ENCODE assay signal across 8 cellular contexts in genomic region chr3:48990636-48991421, GRCh38. TPM values are rescaled to one million over a fixed set of nuclear protein-coding genes. Genes with fewer than 3 reads are reported as not detected.
DNase-seq lines count a peak whose midpoint lies in the region; ATAC-seq and TF ChIP-seq lines count a peak whose summit lies in the region.

No MANE protein-coding gene starts in this region.

- H3K4me3 ChIP-seq in WI38 (ENCODE audit: low read depth, low read length) (peak overlapping the region; percentile 80), esophagus muscularis mucosa (peak overlapping the region; percentile 85 to 98 (median 95))

- ATAC-seq in HG03045 (IDR thresholded peaks at IDR 0.05; ENCODE audit: unreplicated experiment): peak; percentile 22

- H3K9me3 Mint-ChIP-seq in activated CD4-positive, alpha-beta T cell treated with anti-CD3 and anti-CD28 coated beads, Interleukin-2, amount 10 ng/mL, durations not matched to agents 24 days and 14 days: no peaks in the 10 kb centered on the region
- H3K9me3 Mint-ChIP-seq in neural crest cell: no peaks in the 10 kb centered on the region

- H3K4me3 Mint-ChIP-seq in activated CD4-positive, alpha-beta T cell treated with anti-CD3 and anti-CD28 coated beads, Interleukin-2, amount 10 ng/mL, durations not matched to agents 24 days and 14 days: peak overlapping the region; percentile 95
- H3K4me3 Mint-ChIP-seq in neural crest cell: peak overlapping the region; percentile 95

- peaks cover 39% of the 10 kb centered on the region for H3K4me1 Mint-ChIP-seq in activated CD4-positive, alpha-beta T cell treated with anti-CD3 and anti-CD28 coated beads, Interleukin-2, amount 10 ng/mL, durations not matched to agents 24 days and 14 days
- peaks cover 31% of the 10 kb centered on the region for H3K4me1 Mint-ChIP-seq in neural crest cell

- H3K27ac Mint-ChIP-seq in activated CD4-positive, alpha-beta T cell treated with anti-CD3 and anti-CD28 coated beads, Interleukin-2, amount 10 ng/mL, durations not matched to agents 24 days and 14 days: peak overlapping the region; percentile 93
- H3K27ac Mint-ChIP-seq in neural crest cell (ENCODE audit: unreplicated experiment): peak overlapping the region; percentile 92

- H3K27me3 Mint-ChIP-seq in activated CD4-positive, alpha-beta T cell treated with anti-CD3 and anti-CD28 coated beads, Interleukin-2, amount 10 ng/mL, durations not matched to agents 24 days and 14 days: no peaks in the 10 kb centered on the region
- H3K27me3 Mint-ChIP-seq in neural crest cell (ENCODE audit: low read depth): no peaks in the 10 kb centered on the region

- peaks cover 0 to 32% (median 20%) of the 10 kb centered on the region in 4 donors for H3K36me3 ChIP-seq in esophagus muscularis mucosa

- H3K4me1 ChIP-seq in esophagus muscularis mucosa: peaks cover 29 to 44% (median 41%) of the 10 kb centered on the region in 4 donors

- peaks cover 29% of the 10 kb centered on the region for H3K36me3 Mint-ChIP-seq in activated CD4-positive, alpha-beta T cell treated with anti-CD3 and anti-CD28 coated beads, Interleukin-2, amount 10 ng/mL, durations not matched to agents 24 days and 14 days (ENCODE audit: low read depth)
- peaks cover 2% of the 10 kb centered on the region for H3K36me3 Mint-ChIP-seq in neural crest cell (ENCODE audit: low read depth)

- no peaks in the 10 kb centered on the region for H3K9me3 ChIP-seq in esophagus muscularis mucosa

- WGBS in esophagus muscularis mucosa: 5% methylated on average over 30 of the region's 40 CpGs

- TF ChIP-seq POLR2A in esophagus muscularis mucosa (IDR thresholded peaks at IDR 0.05; ENCODE audit: low read depth): no peak

- TF ChIP-seq EP300 in esophagus muscularis mucosa (IDR thresholded peaks at IDR 0.05): no peak

- peak; percentile 85 for DNase-seq in activated CD4-positive, alpha-beta T cell treated with anti-CD3 and anti-CD28 coated beads, Interleukin-2, amount 10 ng/mL, durations not matched to agents 24 days and 14 days
- no peak for DNase-seq in activated CD4-positive, alpha-beta T cell treated with anti-CD3 and anti-CD28 coated beads, Interleukin-2, amount 50 U/mL, for 1 hour
- DNase-seq in esophagus muscularis mucosa (ENCODE audit: extremely low spot score) (no peak), neural crest cell (ENCODE audit: low read depth, low spot score) (no peak), posterior vena cava (ENCODE audit: low spot score) (no peak), NCI-H1694 (lab: John Stamatoyannopoulos, UW) (no peak)

- H3K27me3 ChIP-seq in esophagus muscularis mucosa: no peaks in the 10 kb centered on the region

- intact Hi-C loops in activated CD4-positive, alpha-beta T cell treated with anti-CD3 and anti-CD28 coated beads, Interleukin-2, amount 10 ng/mL, durations not matched to agents 24 days and 14 days (cut with micrococcal nuclease): loop anchor here (1.0 kb wide), 1 partner anchor 30 kb away; no protein-coding TSS in a partner anchor
- intact Hi-C loops in esophagus muscularis mucosa (cut with DNase I) (loop anchor here (2.0 kb wide), 1 partner anchor 14 kb away; no protein-coding TSS in a partner anchor), posterior vena cava (cut with DNase I) (no loop called here)

- H3K27ac ChIP-seq in esophagus muscularis mucosa (replicated peaks in 1 of 4): peak overlapping the region; percentile 94 to 97 (median 94)

- no peak for TF ChIP-seq CTCF in WI38 (IDR thresholded peaks at IDR 0.05; ENCODE audit: low read depth, low read length)
- TF ChIP-seq CTCF in esophagus muscularis mucosa (IDR thresholded peaks at IDR 0.05): no peak
- no peak for TF ChIP-seq CTCF in neural crest cell (conservative IDR thresholded peaks at IDR 0.05)

RNA-seq across cellular contexts. Expression of gene P4HTM, which starts 0.8 kb away (rescaled TPM):
- 33.9 and 38.3 TPM in 2 replicates for total RNA-seq in activated CD4-positive, alpha-beta T cell treated with anti-CD3 and anti-CD28 coated beads, Interleukin-2, amount 10 ng/mL, durations not matched to agents 24 days and 14 days
- 10 to 100 TPM; 25.3 to 46.4 (median 35.2) TPM for total RNA-seq in esophagus muscularis mucosa
- 29.1 and 31.4 TPM in 2 replicates for total RNA-seq in neural crest cell
- total RNA-seq in posterior vena cava: 10 to 100 TPM; 16.4 to 26.1 TPM

RNA-seq across cellular contexts. Expression of gene WDR6, which starts 16.4 kb away (rescaled TPM):
- 141 and 153 TPM in 2 replicates for total RNA-seq in activated CD4-positive, alpha-beta T cell treated with anti-CD3 and anti-CD28 coated beads, Interleukin-2, amount 10 ng/mL, durations not matched to agents 24 days and 14 days
- total RNA-seq in esophagus muscularis mucosa (100 to 1,000 TPM in 1 of 4 donors, 10 to 100 TPM in 3; 77.2 to 101 (median 89.0) TPM), neural crest cell (284 and 294 TPM in 2 replicates), posterior vena cava (10 to 100 TPM; 72.9 to 95.5 TPM)

RNA-seq across cellular contexts. Expression of gene DALRD3, which starts 27.6 kb away (rescaled TPM):
- total RNA-seq in activated CD4-positive, alpha-beta T cell treated with anti-CD3 and anti-CD28 coated beads, Interleukin-2, amount 10 ng/mL, durations not matched to agents 24 days and 14 days: 31.5 and 36.6 TPM in 2 replicates
- total RNA-seq in esophagus muscularis mucosa (10 to 100 TPM; 12.4 to 31.5 (median 20.1) TPM), neural crest cell (28.2 and 28.7 TPM in 2 replicates), posterior vena cava (10 to 100 TPM in 1 of 2 donors, 1 to 10 TPM in 1; 9.8 to 12.1 TPM)

RNA-seq across cellular contexts. Expression of gene NDUFAF3, which starts 31.1 kb away (rescaled TPM):
- total RNA-seq in activated CD4-positive, alpha-beta T cell treated with anti-CD3 and anti-CD28 coated beads, Interleukin-2, amount 10 ng/mL, durations not matched to agents 24 days and 14 days: 123 and 126 TPM in 2 replicates
- total RNA-seq in esophagus muscularis mucosa (100 to 1,000 TPM in 3 of 4 donors, 10 to 100 TPM in 1; 90.9 to 142 (median 116) TPM), neural crest cell (69.5 and 70.9 TPM in 2 replicates), posterior vena cava (10 to 100 TPM; 57.8 to 62.0 TPM)

RNA-seq across cellular contexts. Expression of gene IMPDH2, which starts 38.4 kb away (rescaled TPM):
- 490 and 496 TPM in 2 replicates for total RNA-seq in activated CD4-positive, alpha-beta T cell treated with anti-CD3 and anti-CD28 coated beads, Interleukin-2, amount 10 ng/mL, durations not matched to agents 24 days and 14 days
- total RNA-seq in esophagus muscularis mucosa (100 to 1,000 TPM in 3 of 4 donors, 10 to 100 TPM in 1; 71.0 to 174 (median 123) TPM), neural crest cell (259 and 261 TPM in 2 replicates), posterior vena cava (100 to 1,000 TPM in 1 of 2 donors, 10 to 100 TPM in 1; 96.4 to 112 TPM)

Comparison
In these comparisons a context has a peak if more than half of its experiments do, and no peak if none do; other contexts are left out.
1. intact Hi-C loops: an anchor here in activated CD4-positive, alpha-beta T cell treated with anti-CD3 and anti-CD28 coated beads, Interleukin-2, amount 10 ng/mL, durations not matched to agents 24 days and 14 days (1.0 kb wide) and esophagus muscularis mucosa (2.0 kb wide); none called in posterior vena cava.